Comparison of ENCODE assay signal across 18 cellular contexts in genomic region chr12:67299936-67300335, GRCh38.
"Had no signal": no experiment of that assay in that cellular context is flagged by ENCODE, and none has a peak within 500 bp of the region (broad histone marks: within the 10 kb centered on the region; RNA-seq: fewer than 3 reads in every experiment).

No MANE protein-coding gene starts in this region.

- H3K4me1 Mint-ChIP-seq: activated naive CD8-positive, alpha-beta T cell treated with anti-CD3 and anti-CD28 coated beads, Interleukin-2, amount 10 ng/mL, durations not matched to agents 7 days and 5 days had no signal

- DNase-seq: activated CD4-positive, alpha-beta memory T cell treated with anti-CD3 and anti-CD28 coated beads for 36 hours; activated gamma-delta T cell; activated naive CD8-positive, alpha-beta T cell treated with anti-CD3 and anti-CD28 coated beads, Interleukin-2, amount 10 ng/mL, durations not matched to agents 7 days and 5 days; activated T-cell treated with anti-CD3 and anti-CD28 coated beads, Interleukin-2, amount 50 U/mL, for 4 hours; aorta; kidney; left ventricle myocardium superior; mesendoderm; naive B cell; stimulated activated CD4-positive, alpha-beta T cell treated with anti-CD3 and anti-CD28 coated beads, Interleukin-12 subunit alpha, Interleukin-12 subunit beta, amount 100 ng/mL, for 4 hours; stimulated activated naive CD4-positive, alpha-beta T cell; upper lobe of left lung had no signal

- H3K4me3 ChIP-seq: cardiac muscle cell, prostate gland, suprapubic skin, upper lobe of left lung had no signal

- FAIRE-seq: colon, kidney had no signal

- H3K27ac Mint-ChIP-seq: activated CD4-positive, alpha-beta memory T cell treated with anti-CD3 and anti-CD28 coated beads for 36 hours; activated naive CD8-positive, alpha-beta T cell treated with anti-CD3 and anti-CD28 coated beads, Interleukin-2, amount 10 ng/mL, durations not matched to agents 7 days and 5 days had no signal

- H3K4me3 Mint-ChIP-seq: activated CD4-positive, alpha-beta memory T cell treated with anti-CD3 and anti-CD28 coated beads for 36 hours; activated naive CD8-positive, alpha-beta T cell treated with anti-CD3 and anti-CD28 coated beads, Interleukin-2, amount 10 ng/mL, durations not matched to agents 7 days and 5 days; activated T-cell treated with anti-CD3 and anti-CD28 coated beads, Interleukin-2, amount 50 U/mL, for 4 hours; naive B cell had no signal

- H3K4me1 ChIP-seq: prostate gland, suprapubic skin, upper lobe of left lung had no signal

- H3K27me3 Mint-ChIP-seq: activated CD4-positive, alpha-beta memory T cell treated with anti-CD3 and anti-CD28 coated beads for 36 hours; activated naive CD8-positive, alpha-beta T cell treated with anti-CD3 and anti-CD28 coated beads, Interleukin-2, amount 10 ng/mL, durations not matched to agents 7 days and 5 days; naive B cell had no signal

- H3K9me3 Mint-ChIP-seq: activated CD4-positive, alpha-beta memory T cell treated with anti-CD3 and anti-CD28 coated beads for 36 hours; activated naive CD8-positive, alpha-beta T cell treated with anti-CD3 and anti-CD28 coated beads, Interleukin-2, amount 10 ng/mL, durations not matched to agents 7 days and 5 days; activated T-cell treated with anti-CD3 and anti-CD28 coated beads, Interleukin-2, amount 50 U/mL, for 4 hours; naive B cell had no signal

- H3K9me3 ChIP-seq: neutrophil, prostate gland, suprapubic skin, upper lobe of left lung had no signal

- H3K36me3 ChIP-seq: prostate gland had no signal

- H3K27me3 ChIP-seq: cardiac muscle cell, neutrophil, suprapubic skin, upper lobe of left lung had no signal

- ATAC-seq: activated T-cell treated with anti-CD3 and anti-CD28 coated beads, Interleukin-2, amount 50 U/mL, for 4 hours; left ventricle myocardium superior; sciatic nerve had no signal

- H3K27ac ChIP-seq: cardiac muscle cell, neutrophil, prostate gland, suprapubic skin, upper lobe of left lung had no signal
